Comparison of ENCODE assay signal across 8 cellular contexts in the genomic region with DNA sequence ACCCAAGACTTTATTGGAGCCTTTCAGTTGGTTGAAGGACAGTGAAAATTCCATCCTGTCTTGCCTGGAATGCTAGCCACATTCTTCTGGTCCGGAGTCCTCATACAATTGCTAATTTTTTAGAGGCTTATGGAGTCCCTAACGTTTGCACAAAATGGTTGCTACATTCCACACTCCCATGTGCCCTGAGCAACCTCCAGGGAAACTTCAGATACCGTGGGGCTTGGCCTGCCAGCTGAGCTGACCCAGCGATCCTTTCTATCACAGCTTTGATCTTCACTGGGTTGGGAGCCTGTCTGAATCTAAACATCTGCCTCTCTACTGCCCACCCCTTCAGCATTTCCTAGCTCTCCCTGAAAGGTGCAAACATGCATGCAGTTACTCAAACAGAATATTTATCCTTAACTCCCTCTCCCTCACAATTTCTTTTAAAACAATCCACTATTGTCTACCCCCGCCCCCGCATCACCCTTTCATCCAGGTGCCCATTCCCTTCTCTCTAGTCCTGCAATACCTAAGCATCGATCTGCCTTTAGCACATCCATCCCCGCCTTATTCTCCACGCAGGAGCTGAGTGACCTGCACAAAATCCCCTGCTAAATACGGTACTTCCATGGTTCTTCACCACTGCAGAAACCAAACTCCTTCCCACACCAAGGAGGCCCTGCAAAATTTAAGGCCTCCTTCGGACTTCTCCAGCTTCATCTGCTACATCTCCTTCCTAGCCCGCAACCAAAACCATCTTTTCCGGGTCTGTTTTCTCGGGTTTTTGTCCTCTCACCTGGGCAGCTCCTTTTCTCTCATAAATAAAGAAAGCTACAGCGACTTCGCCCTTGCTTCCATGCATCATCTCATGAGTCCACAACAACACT. TPM values are rescaled to one million over a fixed set of nuclear protein-coding genes. Genes with fewer than 3 reads are reported as not detected.
DNase-seq lines count a peak whose midpoint lies in the region; ATAC-seq and TF ChIP-seq lines count a peak whose summit lies in the region.

No MANE protein-coding gene starts in this region.

- no peak for TF ChIP-seq CTCF in activated B cell treated with CpG ODN at 0.5 μM for 24 hours (IDR thresholded peaks at IDR 0.05)

- peak overlapping the region; percentile 97 to 99 (median 99) for H3K4me3 ChIP-seq in skeletal muscle tissue (ENCODE audit: low read length in 3 of 3)

- CTCF ChIA-PET in activated B cell treated with CpG ODN at 0.5 μM for 24 hours (lab: Charles Lee) = interaction anchor here (1.0 to 1.9 kb wide), 3 partner anchors 52 to 310 kb away, joined by 3 to 6 read pairs (median 4); partner anchors contain the start of gene ATMIN

- no peaks in the 10 kb centered on the region for H3K36me3 ChIP-seq in skeletal muscle tissue (ENCODE audit: control insufficient read depth in 3 of 3, insufficient read depth in 3 of 3, low read length in 3 of 3)

- peak overlapping the region; percentile 87 for H3K4me3 Mint-ChIP-seq in activated T-cell treated with anti-CD3 and anti-CD28 coated beads, Interleukin-2, amount 50 U/mL, for 24 hours
- H3K4me3 Mint-ChIP-seq in activated B cell treated with CpG ODN at 0.5 μM for 24 hours = peak overlapping the region; percentile 96

- POLR2A ChIA-PET in activated B cell treated with CpG ODN at 0.5 μM for 24 hours (lab: Charles Lee) = interaction anchor here (0.5 to 1.1 kb wide), 6 partner anchors 15 to 856 kb away, joined by 3 to 5 read pairs (median 3); partner anchors contain the start of genes C16orf46, CENPN and CMC2

- ATAC-seq in activated B cell treated with CpG ODN at 0.5 μM for 24 hours (ENCODE audit: low read depth) = no peak

- peaks cover 6% of the 10 kb centered on the region for H3K36me3 Mint-ChIP-seq in activated T-cell treated with anti-CD3 and anti-CD28 coated beads, Interleukin-2, amount 50 U/mL, for 24 hours (ENCODE audit: low read depth)
- peaks cover 6% of the 10 kb centered on the region for H3K36me3 Mint-ChIP-seq in activated B cell treated with CpG ODN at 0.5 μM for 24 hours (ENCODE audit: low read depth)

- no peaks in the 10 kb centered on the region for H3K27me3 ChIP-seq in skeletal muscle tissue (ENCODE audit: control insufficient read depth in 3 of 3, insufficient read depth in 3 of 3, low read length in 3 of 3)

- H3K9me3 Mint-ChIP-seq in activated T-cell treated with anti-CD3 and anti-CD28 coated beads, Interleukin-2, amount 50 U/mL, for 24 hours = no peaks in the 10 kb centered on the region
- H3K9me3 Mint-ChIP-seq in activated B cell treated with CpG ODN at 0.5 μM for 24 hours = no peaks in the 10 kb centered on the region

- peak overlapping the region; percentile 81 to 89 (median 89) for H3K9ac ChIP-seq in skeletal muscle tissue (ENCODE audit: low read depth in 1 of 3, low read length in 3 of 3)

- intact Hi-C loops in activated B cell treated with CpG ODN at 0.5 μM for 24 hours (cut with micrococcal nuclease) (loop anchor here (1.0 to 10.0 kb wide), 6 partner anchors 218 to 773 kb away; partner anchors contain the start of genes ATMIN, C16orf46, CENPN and CMC2), posterior cingulate gyrus (cut with DNase I) (loop anchor here (10.0 kb wide), 2 partner anchors 109 to 309 kb away; partner anchors contain the start of genes CENPN and CMC2)

- H3K27ac Mint-ChIP-seq in activated T-cell treated with anti-CD3 and anti-CD28 coated beads, Interleukin-2, amount 50 U/mL, for 24 hours = peak overlapping the region; percentile 87
- H3K27ac Mint-ChIP-seq in activated B cell treated with CpG ODN at 0.5 μM for 24 hours = peak overlapping the region; percentile 91

- peak overlapping the region; percentile 78 for H3K27ac ChIP-seq in skeletal muscle tissue (ENCODE audit: low read depth, low read length)

- H3K4me1 Mint-ChIP-seq in activated T-cell treated with anti-CD3 and anti-CD28 coated beads, Interleukin-2, amount 50 U/mL, for 24 hours (ENCODE audit: low read depth) = peaks cover 71% of the 10 kb centered on the region
- H3K4me1 Mint-ChIP-seq in activated B cell treated with CpG ODN at 0.5 μM for 24 hours = peaks cover 29% of the 10 kb centered on the region

- DNase-seq in activated T-cell treated with anti-CD3 and anti-CD28 coated beads, Interleukin-2, amount 50 U/mL, for 24 hours = no peak
- DNase-seq in activated T-cell treated with anti-CD3 and anti-CD28 coated beads, Interleukin-2, amount 50 U/mL, for 1 hour = no peak
- DNase-seq in activated B cell treated with CpG ODN at 0.5 μM for 24 hours (no peak), iPS DF 4.7 (ENCODE audit: extremely low read depth, low spot score) (peak; percentile 60), posterior cingulate gyrus (no peak), COLO829 (ENCODE audit: low spot score) (no peak)
- DNase-seq in effector CD8-positive, alpha-beta T cell (lab: John Stamatoyannopoulos, UW) = no peak

- peaks cover 9 to 23% (median 16%) of the 10 kb centered on the region in 3 donors for H3K4me1 ChIP-seq in skeletal muscle tissue (ENCODE audit: control insufficient read depth in 3 of 3, insufficient read depth in 3 of 3, low read length in 3 of 3)

- H3K27me3 Mint-ChIP-seq in activated T-cell treated with anti-CD3 and anti-CD28 coated beads, Interleukin-2, amount 50 U/mL, for 24 hours = no peaks in the 10 kb centered on the region
- H3K27me3 Mint-ChIP-seq in activated B cell treated with CpG ODN at 0.5 μM for 24 hours = no peaks in the 10 kb centered on the region

- no peaks in the 10 kb centered on the region for H3K9me3 ChIP-seq in skeletal muscle tissue (ENCODE audit: control insufficient read depth in 3 of 3, low read length in 3 of 3)

RNA-seq across cellular contexts. Expression of gene GAN, which starts 0.8 kb away (rescaled TPM):
- 5.1 and 8.6 TPM in 2 replicates for total RNA-seq in activated B cell treated with CpG ODN at 0.5 μM for 24 hours
- 6.8 TPM for total RNA-seq in skeletal muscle tissue
